12 cellular contexts compared by ENCODE assay signal in the genomic region with DNA sequence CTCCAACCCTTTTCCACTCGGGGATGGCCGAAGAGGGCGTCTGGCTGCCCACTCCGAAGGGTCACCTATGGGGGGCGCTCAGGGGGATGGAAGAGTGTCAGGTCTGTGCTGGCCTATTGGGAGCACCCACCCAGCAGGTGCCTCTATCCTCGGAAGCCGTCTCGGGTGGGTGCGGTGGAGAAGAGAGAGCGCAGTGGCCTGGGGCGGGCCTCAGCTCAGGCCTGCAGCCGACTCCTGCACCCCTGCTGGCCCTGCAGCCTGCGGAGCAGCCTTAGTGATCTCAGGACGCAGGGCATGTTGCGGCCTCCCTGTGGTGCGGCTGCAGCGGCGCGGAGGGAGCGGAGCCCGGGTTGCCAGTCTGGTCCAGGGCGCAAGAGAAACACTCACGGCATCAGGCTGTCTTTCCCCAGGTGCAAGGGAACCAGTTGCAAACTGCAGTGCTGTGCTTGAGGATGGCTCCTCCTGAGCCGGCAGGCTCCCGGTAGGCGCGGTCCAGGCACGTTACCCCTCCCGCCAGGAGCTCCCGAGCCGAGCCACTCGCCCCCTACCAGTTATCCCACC. TPM values are rescaled to one million over a fixed set of nuclear protein-coding genes. Genes with fewer than 3 reads are reported as not detected.
A peak's percentile ranks its signal among the peaks of the same experiment; 100 is the strongest.
DNase-seq lines count a peak whose midpoint lies in the region; ATAC-seq and TF ChIP-seq lines count a peak whose summit lies in the region.
"Had no signal": no experiment of that assay in that cellular context is flagged by ENCODE, and none has a peak within 500 bp of the region (broad histone marks: within the 10 kb centered on the region; RNA-seq: fewer than 3 reads in every experiment).

No MANE protein-coding gene starts in this region.

- H3K4me3 ChIP-seq in SJCRH30 (peak overlapping the region; percentile 81), hepatocyte (peak overlapping the region; percentile 43), skin epidermis (peak overlapping the region; percentile 40 to 81 (median 54)), thyroid gland (replicated peaks in 1 of 3) (no peak overlapping the region)

- TF ChIP-seq CTCF in hepatocyte (IDR thresholded peaks at IDR 0.05; ENCODE audit: poor library complexity) (no peak), thyroid gland (IDR thresholded peaks at IDR 0.05) (no peak)

- intact Hi-C loops in thyroid gland (cut with DNase I), result no loop called here

- H3K27ac ChIP-seq in SJCRH30 (no peak overlapping the region), hepatocyte (no peak overlapping the region), skin epidermis (peak overlapping the region in 18 of 21 experiments; percentile 18 to 96 (median 87)), thyroid gland (no peak overlapping the region)

- peaks cover 20% of the 10 kb centered on the region for H3K79me2 ChIP-seq in hepatocyte

- no peak for ATAC-seq in GM18867 (IDR thresholded peaks at IDR 0.05; ENCODE audit: unreplicated experiment)

- no peak for TF ChIP-seq POLR2A in thyroid gland (IDR thresholded peaks at IDR 0.05)

- H3K4me1 ChIP-seq in SJCRH30 (no peaks in the 10 kb centered on the region), hepatocyte (ENCODE audit: insufficient read depth) (peaks cover 32% of the 10 kb centered on the region), thyroid gland (peaks cover 24 to 38% of the 10 kb centered on the region in 2 donors)

- DNase-seq in NCI-H2196 treated with DMSO at 0.1 percent for 48 hours (lab: John Stamatoyannopoulos, UW; ENCODE audit: unreplicated experiment) (peak; percentile 39), NCI-H2196 (lab: John Stamatoyannopoulos, UW; ENCODE audit: unreplicated experiment) (no peak), SJCRH30 (no peak), hepatocyte (ENCODE audit: low spot score) (peak; percentile 28), thyroid gland (no peak), superior temporal gyrus (ENCODE audit: extremely low spot score) (no peak)
- DNase-seq: activated CD8-positive, alpha-beta memory T cell treated with anti-CD3 and anti-CD28 coated beads, Interleukin-2, amount 50 U/mL, for 4 hours; GDM1; NCI-H187 treated with DMSO at 0.1 percent for 48 hours had no signal

- peak overlapping the region; percentile 79 for H2AFZ ChIP-seq in hepatocyte

- no peaks in the 10 kb centered on the region for H3K27me3 ChIP-seq in SJCRH30
- peaks cover 65% of the 10 kb centered on the region for H3K27me3 ChIP-seq in hepatocyte
- peaks cover 14% of the 10 kb centered on the region for H3K27me3 ChIP-seq in thyroid gland

- H3K9me3 ChIP-seq in SJCRH30 (replicated peaks) (no peaks in the 10 kb centered on the region), hepatocyte (ENCODE audit: low read depth) (no peaks in the 10 kb centered on the region), thyroid gland (no peaks in the 10 kb centered on the region)

- H3K36me3 ChIP-seq in SJCRH30 (peaks cover 5% of the 10 kb centered on the region; the same call in 1 of the 2 replicates), hepatocyte (replicated peaks; ENCODE audit: insufficient read depth, low read depth) (no peaks in the 10 kb centered on the region), thyroid gland (no peaks in the 10 kb centered on the region)

- H3K4me2 ChIP-seq in hepatocyte, result peak overlapping the region; percentile 89

- peaks cover 5% of the 10 kb centered on the region for H4K20me1 ChIP-seq in hepatocyte (ENCODE audit: insufficient read depth, poor library complexity, severe bottlenecking)

- H3K9me2 ChIP-seq in hepatocyte (replicated peaks; ENCODE audit: insufficient read depth), result no peaks in the 10 kb centered on the region

- WGBS in hepatocyte (ENCODE audit: low lambda C conversion rate, missing lambda C conversion rate), result 10% methylated on average over 23 of the region's 32 CpGs
- WGBS in thyroid gland, 2 donors, result 11 to 16% methylated on average over 22 to 26 of the region's 32 CpGs

RNA-seq across cellular contexts. Expression of a gene that starts 1.5 kb away (rescaled TPM):
- total RNA-seq in SJCRH30 (2014; rRNA removed; shearing (Covaris generic)), result 6.1 and 6.4 TPM in 2 replicates
- total RNA-seq in hepatocyte, result 6.0 and 7.5 TPM in 2 replicates
- 7.8 and 8.1 TPM in 2 replicates for polyA plus RNA-seq in hepatocyte
- total RNA-seq in thyroid gland, result 1 to 10 TPM; 2.5 to 7.6 (median 5.5) TPM
- total RNA-seq: A172 had no signal

Comparison
In these comparisons a context has a peak if more than half of its experiments do, and no peak if none do; other contexts are left out.
1. DNase-seq: peak in NCI-H2196 treated with DMSO at 0.1 percent for 48 hours (single experiment) and hepatocyte (single experiment); none in NCI-H2196 (single experiment), SJCRH30 (0 of 2), thyroid gland (0 of 2) and superior temporal gyrus (single experiment).
2. H3K27ac ChIP-seq: peak in skin epidermis (18 of 21); none in SJCRH30 (single experiment), hepatocyte (single experiment) and thyroid gland (0 of 3).
3. H3K4me3 ChIP-seq: peak in SJCRH30 (single experiment), hepatocyte (single experiment) and skin epidermis (7 of 7); none in thyroid gland (0 of 3).